ENCODE assay signal across 26 cellular contexts in the genomic region with DNA sequence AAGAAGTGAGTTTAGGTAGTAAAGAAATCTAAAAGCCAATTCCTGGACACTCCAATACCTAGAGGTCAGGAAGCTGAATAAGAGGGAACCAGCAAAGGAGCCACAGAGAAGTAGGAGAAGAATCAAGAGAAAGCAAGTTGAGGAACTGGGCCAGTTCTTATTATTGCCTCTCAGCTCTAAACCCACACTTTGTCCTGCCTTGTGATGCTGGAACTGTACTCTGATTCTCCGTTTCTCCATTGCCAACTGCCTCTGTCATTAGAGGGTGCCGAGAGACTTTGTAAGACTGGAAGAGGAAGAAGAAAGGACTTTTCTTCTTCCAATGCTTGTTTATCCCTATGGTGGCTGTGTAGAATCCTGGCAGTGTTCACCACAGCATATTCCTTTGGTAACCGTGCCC. TPM values are rescaled to one million over a fixed set of nuclear protein-coding genes. Genes with fewer than 3 reads are reported as not detected.
"Had no signal": no experiment of that assay in that cellular context is flagged by ENCODE, and none has a peak within 500 bp of the region (broad histone marks: within the 10 kb centered on the region; RNA-seq: fewer than 3 reads in every experiment).

No MANE protein-coding gene starts in this region.

- H3K9me3 Mint-ChIP-seq: activated B cell treated with CpG ODN at 0.5 μM for 24 hours; activated CD4-positive, alpha-beta memory T cell treated with anti-CD3 and anti-CD28 coated beads for 36 hours; activated CD4-positive, alpha-beta T cell treated with anti-CD3 and anti-CD28 coated beads, Interleukin-2, amount 10 ng/mL, durations not matched to agents 7 days and 5 days; activated naive CD4-positive, alpha-beta T cell treated with anti-CD3 and anti-CD28 coated beads, Interleukin-2, amount 50 U/mL, for 72 hours; activated naive CD8-positive, alpha-beta T cell treated with anti-CD3 and anti-CD28 coated beads, Interleukin-2, amount 50 U/mL, for 24 hours; activated T-cell treated with anti-CD3 and anti-CD28 coated beads, Interleukin-2, amount 50 U/mL, for 4 hours; central memory CD8-positive, alpha-beta T cell; T-helper 1 cell treated with Interleukin-12 subunit alpha and Interleukin-12 subunit beta and Interleukin-4 antibody, amounts not matched to agents 30 μg/mL and 1 μg/mL, for 36 hours had no signal

- DNase-seq: activated B cell treated with CpG ODN at 0.5 μM for 24 hours; activated CD4-positive, alpha-beta memory T cell treated with anti-CD3 and anti-CD28 coated beads for 36 hours; activated CD4-positive, alpha-beta T cell treated with anti-CD3 and anti-CD28 coated beads, Interleukin-2, amount 10 ng/mL, durations not matched to agents 7 days and 5 days; activated CD8-positive, alpha-beta memory T cell treated with anti-CD3 and anti-CD28 coated beads for 24 hours; activated effector memory CD4-positive, alpha-beta T cell treated with anti-CD3 and anti-CD28 coated beads, Interleukin-2, amount 50 U/mL, for 16 hours; activated naive CD4-positive, alpha-beta T cell treated with Interleukin-2 at 50 U/mL for 16 hours; activated naive CD8-positive, alpha-beta T cell treated with anti-CD3 and anti-CD28 coated beads, Interleukin-2, amount 50 U/mL, for 24 hours; activated T-cell treated with anti-CD3 and anti-CD28 coated beads, Interleukin-2, amount 50 U/mL, for 4 hours; amniotic stem cell; MM.1S; NCI-H1105; NCI-H1436; NCI-H1694 treated with DMSO at 0.1 percent for 48 hours; NCI-H2029 treated with DMSO at 0.1 percent for 48 hours; NCI-H345; NCI-H510A; NCI-H526 treated with DMSO at 0.1 percent for 48 hours; PC-3; SHP77 had no signal

- H3K27me3 ChIP-seq: ascending aorta had no signal

- H3K9me3 ChIP-seq: ascending aorta had no signal

- FAIRE-seq: RCC 7860 had no signal

- H3K4me3 Mint-ChIP-seq: activated B cell treated with CpG ODN at 0.5 μM for 24 hours; activated CD4-positive, alpha-beta memory T cell treated with anti-CD3 and anti-CD28 coated beads for 36 hours; activated CD4-positive, alpha-beta T cell treated with anti-CD3 and anti-CD28 coated beads, Interleukin-2, amount 10 ng/mL, durations not matched to agents 7 days and 5 days; activated naive CD8-positive, alpha-beta T cell treated with anti-CD3 and anti-CD28 coated beads, Interleukin-2, amount 50 U/mL, for 24 hours; activated T-cell treated with anti-CD3 and anti-CD28 coated beads, Interleukin-2, amount 50 U/mL, for 4 hours; central memory CD8-positive, alpha-beta T cell; T-helper 1 cell treated with Interleukin-12 subunit alpha and Interleukin-12 subunit beta and Interleukin-4 antibody, amounts not matched to agents 30 μg/mL and 1 μg/mL, for 36 hours had no signal

- H3K4me1 ChIP-seq: ascending aorta had no signal

- ATAC-seq: activated naive CD4-positive, alpha-beta T cell treated with anti-CD3 and anti-CD28 coated beads, Interleukin-2, amount 50 U/mL, for 72 hours; activated naive CD8-positive, alpha-beta T cell treated with anti-CD3 and anti-CD28 coated beads, Interleukin-2, amount 50 U/mL, for 24 hours; activated T-cell treated with anti-CD3 and anti-CD28 coated beads, Interleukin-2, amount 50 U/mL, for 4 hours; PC-3 had no signal

- H3K27ac Mint-ChIP-seq: activated B cell treated with CpG ODN at 0.5 μM for 24 hours; activated CD4-positive, alpha-beta memory T cell treated with anti-CD3 and anti-CD28 coated beads for 36 hours; activated CD4-positive, alpha-beta T cell treated with anti-CD3 and anti-CD28 coated beads, Interleukin-2, amount 10 ng/mL, durations not matched to agents 7 days and 5 days; activated naive CD4-positive, alpha-beta T cell treated with anti-CD3 and anti-CD28 coated beads, Interleukin-2, amount 50 U/mL, for 72 hours; activated naive CD8-positive, alpha-beta T cell treated with anti-CD3 and anti-CD28 coated beads, Interleukin-2, amount 50 U/mL, for 24 hours; T-helper 1 cell treated with Interleukin-12 subunit alpha and Interleukin-12 subunit beta and Interleukin-4 antibody, amounts not matched to agents 30 μg/mL and 1 μg/mL, for 36 hours had no signal

- H3K4me1 Mint-ChIP-seq: activated CD4-positive, alpha-beta T cell treated with anti-CD3 and anti-CD28 coated beads, Interleukin-2, amount 10 ng/mL, durations not matched to agents 7 days and 5 days; activated naive CD8-positive, alpha-beta T cell treated with anti-CD3 and anti-CD28 coated beads, Interleukin-2, amount 50 U/mL, for 24 hours; brain; central memory CD8-positive, alpha-beta T cell had no signal

- H3K27ac ChIP-seq: ascending aorta had no signal

- H3K36me3 ChIP-seq: ascending aorta had no signal

- H3K36me3 Mint-ChIP-seq: activated CD4-positive, alpha-beta memory T cell treated with anti-CD3 and anti-CD28 coated beads for 36 hours; activated naive CD4-positive, alpha-beta T cell treated with anti-CD3 and anti-CD28 coated beads, Interleukin-2, amount 50 U/mL, for 72 hours; brain had no signal

- H3K4me3 ChIP-seq: ascending aorta had no signal

RNA-seq across cellular contexts. Expression of a gene that starts 38.6 kb away (rescaled TPM):
- total RNA-seq: activated CD4-positive, alpha-beta T cell treated with anti-CD3 and anti-CD28 coated beads, Interleukin-2, amount 10 ng/mL, durations not matched to agents 7 days and 5 days; activated T-cell treated with anti-CD3 and anti-CD28 coated beads, Interleukin-2, amount 50 U/mL, for 4 hours; SK-MEL-5 had no signal
